ENCODE assay signal across 1 cellular context in the genomic region with DNA sequence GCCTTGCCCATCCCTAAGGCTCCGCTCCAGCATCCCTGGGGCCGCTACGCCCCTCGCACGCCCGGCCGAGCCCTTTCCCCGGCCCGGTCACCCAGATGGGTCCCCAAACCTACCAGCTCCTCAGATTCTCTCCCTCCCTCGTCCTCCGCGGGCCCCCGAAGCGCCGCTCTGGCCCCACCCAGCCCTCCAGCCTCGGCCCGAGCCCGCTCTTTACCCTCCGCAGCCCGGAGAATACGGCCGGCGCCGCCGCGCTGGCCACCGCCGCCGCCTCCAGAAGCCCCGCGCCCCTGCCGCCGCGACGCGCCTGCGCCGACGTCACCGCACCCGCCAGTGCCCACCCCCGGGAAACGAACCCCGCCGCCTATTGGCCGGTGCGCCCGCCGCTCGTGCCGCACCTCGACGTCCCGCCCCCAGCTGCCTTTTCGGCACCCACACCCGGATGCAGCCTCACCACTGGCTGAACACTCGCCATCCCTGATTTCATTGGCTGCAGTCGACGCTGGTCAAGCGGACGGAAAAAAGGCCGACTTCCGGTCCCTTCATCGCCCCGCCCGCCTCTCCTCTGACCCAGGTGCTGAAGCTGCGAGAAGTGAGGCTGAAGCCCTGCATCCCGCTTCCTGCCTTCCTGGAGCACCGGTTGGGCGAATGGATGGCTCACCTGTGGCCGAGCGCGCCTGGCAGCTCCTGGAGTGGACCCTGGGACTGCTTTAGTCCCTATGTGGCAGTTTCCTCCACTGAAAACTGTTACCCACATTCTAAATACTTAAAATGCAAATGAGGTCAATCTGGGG.
TF ChIP-seq lines count a peak whose summit lies in the region.

A gene (minus strand): TSS at position 292 of the 791 bp plus-strand sequence. CDS start 1,364 bp downstream, outside the sequence.

TF ChIP-seq in K562, 482 proteins besides CTCF, POLR2A, EP300 and RAD21 (continued from another document and continues in another):
- TF ChIP-seq, protein P1, sequence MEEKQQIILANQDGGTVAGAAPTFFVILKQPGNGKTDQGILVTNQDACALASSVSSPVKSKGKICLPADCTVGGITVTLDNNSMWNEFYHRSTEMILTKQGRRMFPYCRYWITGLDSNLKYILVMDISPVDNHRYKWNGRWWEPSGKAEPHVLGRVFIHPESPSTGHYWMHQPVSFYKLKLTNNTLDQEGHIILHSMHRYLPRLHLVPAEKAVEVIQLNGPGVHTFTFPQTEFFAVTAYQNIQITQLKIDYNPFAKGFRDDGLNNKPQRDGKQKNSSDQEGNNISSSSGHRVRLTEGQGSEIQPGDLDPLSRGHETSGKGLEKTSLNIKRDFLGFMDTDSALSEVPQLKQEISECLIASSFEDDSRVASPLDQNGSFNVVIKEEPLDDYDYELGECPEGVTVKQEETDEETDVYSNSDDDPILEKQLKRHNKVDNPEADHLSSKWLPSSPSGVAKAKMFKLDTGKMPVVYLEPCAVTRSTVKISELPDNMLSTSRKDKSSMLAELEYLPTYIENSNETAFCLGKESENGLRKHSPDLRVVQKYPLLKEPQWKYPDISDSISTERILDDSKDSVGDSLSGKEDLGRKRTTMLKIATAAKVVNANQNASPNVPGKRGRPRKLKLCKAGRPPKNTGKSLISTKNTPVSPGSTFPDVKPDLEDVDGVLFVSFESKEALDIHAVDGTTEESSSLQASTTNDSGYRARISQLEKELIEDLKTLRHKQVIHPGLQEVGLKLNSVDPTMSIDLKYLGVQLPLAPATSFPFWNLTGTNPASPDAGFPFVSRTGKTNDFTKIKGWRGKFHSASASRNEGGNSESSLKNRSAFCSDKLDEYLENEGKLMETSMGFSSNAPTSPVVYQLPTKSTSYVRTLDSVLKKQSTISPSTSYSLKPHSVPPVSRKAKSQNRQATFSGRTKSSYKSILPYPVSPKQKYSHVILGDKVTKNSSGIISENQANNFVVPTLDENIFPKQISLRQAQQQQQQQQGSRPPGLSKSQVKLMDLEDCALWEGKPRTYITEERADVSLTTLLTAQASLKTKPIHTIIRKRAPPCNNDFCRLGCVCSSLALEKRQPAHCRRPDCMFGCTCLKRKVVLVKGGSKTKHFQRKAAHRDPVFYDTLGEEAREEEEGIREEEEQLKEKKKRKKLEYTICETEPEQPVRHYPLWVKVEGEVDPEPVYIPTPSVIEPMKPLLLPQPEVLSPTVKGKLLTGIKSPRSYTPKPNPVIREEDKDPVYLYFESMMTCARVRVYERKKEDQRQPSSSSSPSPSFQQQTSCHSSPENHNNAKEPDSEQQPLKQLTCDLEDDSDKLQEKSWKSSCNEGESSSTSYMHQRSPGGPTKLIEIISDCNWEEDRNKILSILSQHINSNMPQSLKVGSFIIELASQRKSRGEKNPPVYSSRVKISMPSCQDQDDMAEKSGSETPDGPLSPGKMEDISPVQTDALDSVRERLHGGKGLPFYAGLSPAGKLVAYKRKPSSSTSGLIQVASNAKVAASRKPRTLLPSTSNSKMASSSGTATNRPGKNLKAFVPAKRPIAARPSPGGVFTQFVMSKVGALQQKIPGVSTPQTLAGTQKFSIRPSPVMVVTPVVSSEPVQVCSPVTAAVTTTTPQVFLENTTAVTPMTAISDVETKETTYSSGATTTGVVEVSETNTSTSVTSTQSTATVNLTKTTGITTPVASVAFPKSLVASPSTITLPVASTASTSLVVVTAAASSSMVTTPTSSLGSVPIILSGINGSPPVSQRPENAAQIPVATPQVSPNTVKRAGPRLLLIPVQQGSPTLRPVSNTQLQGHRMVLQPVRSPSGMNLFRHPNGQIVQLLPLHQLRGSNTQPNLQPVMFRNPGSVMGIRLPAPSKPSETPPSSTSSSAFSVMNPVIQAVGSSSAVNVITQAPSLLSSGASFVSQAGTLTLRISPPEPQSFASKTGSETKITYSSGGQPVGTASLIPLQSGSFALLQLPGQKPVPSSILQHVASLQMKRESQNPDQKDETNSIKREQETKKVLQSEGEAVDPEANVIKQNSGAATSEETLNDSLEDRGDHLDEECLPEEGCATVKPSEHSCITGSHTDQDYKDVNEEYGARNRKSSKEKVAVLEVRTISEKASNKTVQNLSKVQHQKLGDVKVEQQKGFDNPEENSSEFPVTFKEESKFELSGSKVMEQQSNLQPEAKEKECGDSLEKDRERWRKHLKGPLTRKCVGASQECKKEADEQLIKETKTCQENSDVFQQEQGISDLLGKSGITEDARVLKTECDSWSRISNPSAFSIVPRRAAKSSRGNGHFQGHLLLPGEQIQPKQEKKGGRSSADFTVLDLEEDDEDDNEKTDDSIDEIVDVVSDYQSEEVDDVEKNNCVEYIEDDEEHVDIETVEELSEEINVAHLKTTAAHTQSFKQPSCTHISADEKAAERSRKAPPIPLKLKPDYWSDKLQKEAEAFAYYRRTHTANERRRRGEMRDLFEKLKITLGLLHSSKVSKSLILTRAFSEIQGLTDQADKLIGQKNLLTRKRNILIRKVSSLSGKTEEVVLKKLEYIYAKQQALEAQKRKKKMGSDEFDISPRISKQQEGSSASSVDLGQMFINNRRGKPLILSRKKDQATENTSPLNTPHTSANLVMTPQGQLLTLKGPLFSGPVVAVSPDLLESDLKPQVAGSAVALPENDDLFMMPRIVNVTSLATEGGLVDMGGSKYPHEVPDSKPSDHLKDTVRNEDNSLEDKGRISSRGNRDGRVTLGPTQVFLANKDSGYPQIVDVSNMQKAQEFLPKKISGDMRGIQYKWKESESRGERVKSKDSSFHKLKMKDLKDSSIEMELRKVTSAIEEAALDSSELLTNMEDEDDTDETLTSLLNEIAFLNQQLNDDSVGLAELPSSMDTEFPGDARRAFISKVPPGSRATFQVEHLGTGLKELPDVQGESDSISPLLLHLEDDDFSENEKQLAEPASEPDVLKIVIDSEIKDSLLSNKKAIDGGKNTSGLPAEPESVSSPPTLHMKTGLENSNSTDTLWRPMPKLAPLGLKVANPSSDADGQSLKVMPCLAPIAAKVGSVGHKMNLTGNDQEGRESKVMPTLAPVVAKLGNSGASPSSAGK (IDR thresholded peaks at IDR 0.05): no peak
- no peak for TF ChIP-seq DACH1 (IDR thresholded peaks at IDR 0.05; ENCODE audit: partially characterized antibody)
- TF ChIP-seq, protein P2, sequence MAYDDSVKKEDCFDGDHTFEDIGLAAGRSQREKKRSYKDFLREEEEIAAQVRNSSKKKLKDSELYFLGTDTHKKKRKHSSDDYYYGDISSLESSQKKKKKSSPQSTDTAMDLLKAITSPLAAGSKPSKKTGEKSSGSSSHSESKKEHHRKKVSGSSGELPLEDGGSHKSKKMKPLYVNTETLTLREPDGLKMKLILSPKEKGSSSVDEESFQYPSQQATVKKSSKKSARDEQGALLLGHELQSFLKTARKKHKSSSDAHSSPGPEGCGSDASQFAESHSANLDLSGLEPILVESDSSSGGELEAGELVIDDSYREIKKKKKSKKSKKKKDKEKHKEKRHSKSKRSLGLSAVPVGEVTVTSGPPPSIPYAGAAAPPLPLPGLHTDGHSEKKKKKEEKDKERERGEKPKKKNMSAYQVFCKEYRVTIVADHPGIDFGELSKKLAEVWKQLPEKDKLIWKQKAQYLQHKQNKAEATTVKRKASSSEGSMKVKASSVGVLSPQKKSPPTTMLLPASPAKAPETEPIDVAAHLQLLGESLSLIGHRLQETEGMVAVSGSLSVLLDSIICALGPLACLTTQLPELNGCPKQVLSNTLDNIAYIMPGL (CRISPR knock-in tag; IDR thresholded peaks at IDR 0.05): peak; percentile 82; the same call in 1 of the 2 replicates
- TF ChIP-seq CREM (IDR thresholded peaks at IDR 0.05; ENCODE audit: low read depth): peak; percentile 95
- TF ChIP-seq, protein P3, sequence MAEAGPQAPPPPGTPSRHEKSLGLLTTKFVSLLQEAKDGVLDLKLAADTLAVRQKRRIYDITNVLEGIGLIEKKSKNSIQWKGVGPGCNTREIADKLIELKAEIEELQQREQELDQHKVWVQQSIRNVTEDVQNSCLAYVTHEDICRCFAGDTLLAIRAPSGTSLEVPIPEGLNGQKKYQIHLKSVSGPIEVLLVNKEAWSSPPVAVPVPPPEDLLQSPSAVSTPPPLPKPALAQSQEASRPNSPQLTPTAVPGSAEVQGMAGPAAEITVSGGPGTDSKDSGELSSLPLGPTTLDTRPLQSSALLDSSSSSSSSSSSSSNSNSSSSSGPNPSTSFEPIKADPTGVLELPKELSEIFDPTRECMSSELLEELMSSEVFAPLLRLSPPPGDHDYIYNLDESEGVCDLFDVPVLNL (CRISPR knock-in tag; IDR thresholded peaks at IDR 0.05; ENCODE audit: low read depth): no peak
- no peak for TF ChIP-seq TBL1XR1 (IDR thresholded peaks at IDR 0.05; ENCODE audit: low read length in 2 of 2)
- no peak for TF ChIP-seq CAMTA2 (CRISPR knock-in tag; conservative IDR thresholded peaks at IDR 0.05)
- TF ChIP-seq, protein P4, sequence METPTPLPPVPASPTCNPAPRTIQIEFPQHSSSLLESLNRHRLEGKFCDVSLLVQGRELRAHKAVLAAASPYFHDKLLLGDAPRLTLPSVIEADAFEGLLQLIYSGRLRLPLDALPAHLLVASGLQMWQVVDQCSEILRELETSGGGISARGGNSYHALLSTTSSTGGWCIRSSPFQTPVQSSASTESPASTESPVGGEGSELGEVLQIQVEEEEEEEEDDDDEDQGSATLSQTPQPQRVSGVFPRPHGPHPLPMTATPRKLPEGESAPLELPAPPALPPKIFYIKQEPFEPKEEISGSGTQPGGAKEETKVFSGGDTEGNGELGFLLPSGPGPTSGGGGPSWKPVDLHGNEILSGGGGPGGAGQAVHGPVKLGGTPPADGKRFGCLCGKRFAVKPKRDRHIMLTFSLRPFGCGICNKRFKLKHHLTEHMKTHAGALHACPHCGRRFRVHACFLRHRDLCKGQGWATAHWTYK (CRISPR knock-in tag; IDR thresholded peaks at IDR 0.05): 0 out of 2 replicates have a peak, but pooled peaks have one; percentile 40
- TF ChIP-seq TCFL5 (CRISPR knock-in tag; conservative IDR thresholded peaks at IDR 0.05): no peak
- TF ChIP-seq SNRNP70 (optimal IDR thresholded peaks at IDR 0.05; ENCODE audit: low read depth, low read length): no peak
- TF ChIP-seq SP2 (IDR thresholded peaks at IDR 0.05; ENCODE audit: extremely low read depth, low read depth, low read length, poor library complexity, severe bottlenecking): peak; percentile 90
- no peak for TF ChIP-seq ARNT (IDR thresholded peaks at IDR 0.05)
- no peak for TF ChIP-seq ARHGAP35 (IDR thresholded peaks at IDR 0.05; ENCODE audit: partially characterized antibody)
- TF ChIP-seq NFYB (IDR thresholded peaks at IDR 0.05; ENCODE audit: extremely low read depth, insufficient read length): peak; percentile 75
- TF ChIP-seq, protein P5, sequence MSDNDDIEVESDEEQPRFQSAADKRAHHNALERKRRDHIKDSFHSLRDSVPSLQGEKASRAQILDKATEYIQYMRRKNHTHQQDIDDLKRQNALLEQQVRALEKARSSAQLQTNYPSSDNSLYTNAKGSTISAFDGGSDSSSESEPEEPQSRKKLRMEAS (CRISPR knock-in tag; IDR thresholded peaks at IDR 0.05): no peak; the same call in 1 of the 2 replicates
- TF ChIP-seq CTBP1 (IDR thresholded peaks at IDR 0.05; ENCODE audit: borderline replicate concordance): peak; percentile 82
- TF ChIP-seq, protein P6, sequence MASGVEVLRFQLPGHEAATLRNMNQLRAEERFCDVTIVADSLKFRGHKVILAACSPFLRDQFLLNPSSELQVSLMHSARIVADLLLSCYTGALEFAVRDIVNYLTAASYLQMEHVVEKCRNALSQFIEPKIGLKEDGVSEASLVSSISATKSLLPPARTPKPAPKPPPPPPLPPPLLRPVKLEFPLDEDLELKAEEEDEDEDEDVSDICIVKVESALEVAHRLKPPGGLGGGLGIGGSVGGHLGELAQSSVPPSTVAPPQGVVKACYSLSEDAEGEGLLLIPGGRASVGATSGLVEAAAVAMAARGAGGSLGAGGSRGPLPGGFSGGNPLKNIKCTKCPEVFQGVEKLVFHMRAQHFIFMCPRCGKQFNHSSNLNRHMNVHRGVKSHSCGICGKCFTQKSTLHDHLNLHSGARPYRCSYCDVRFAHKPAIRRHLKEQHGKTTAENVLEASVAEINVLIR (CRISPR knock-in tag; IDR thresholded peaks at IDR 0.05): peak; percentile 51; the same call in 1 of the 2 replicates
- TF ChIP-seq POLR2B (IDR thresholded peaks at IDR 0.05; ENCODE audit: low read depth, partially characterized antibody): peak; percentile 51
- no peak for TF ChIP-seq ZNF830 (CRISPR knock-in tag; IDR thresholded peaks at IDR 0.05)
- peak; percentile 87 for TF ChIP-seq CHD2 (IDR thresholded peaks at IDR 0.05; ENCODE audit: low read depth, low read length)
- peak in 1 of 2 experiments; percentile 35; a peak in 1 of 4 replicates for TF ChIP-seq SIN3A (IDR thresholded peaks at IDR 0.05; ENCODE audit: borderline replicate concordance in 2 of 2, control insufficient read depth in 1 of 2, low read depth in 2 of 2, low read length in 2 of 2)
- TF ChIP-seq NR2F6 (CRISPR knock-in tag; IDR thresholded peaks at IDR 0.05): 0 out of 2 replicates have a peak, but pooled peaks have one; percentile 42
- no peak for TF ChIP-seq FOXA1 (IDR thresholded peaks at IDR 0.05; ENCODE audit: borderline replicate concordance)
- peak; percentile 17; the same call in 1 of the 2 replicates for TF ChIP-seq ZC3H11A (IDR thresholded peaks at IDR 0.05; ENCODE audit: low read depth, low read length)
- no peak for TF ChIP-seq IRF2 (CRISPR knock-in tag; IDR thresholded peaks at IDR 0.05)
- no peak for TF ChIP-seq ERF (CRISPR knock-in tag; IDR thresholded peaks at IDR 0.05)
- TF ChIP-seq CBFA2T3 (IDR thresholded peaks at IDR 0.05): no peak
- TF ChIP-seq GABPB1 (CRISPR knock-in tag; IDR thresholded peaks at IDR 0.05): peak; percentile 98
- TF ChIP-seq SRF (CRISPR knock-in tag; IDR thresholded peaks at IDR 0.05): 0 out of 4 replicates have a peak, but pooled peaks of 1 of the 2 experiments have one; percentile 58
- peak; percentile 50; the same call in 1 of the 2 replicates for TF ChIP-seq ZNF263 (CRISPR knock-in tag; IDR thresholded peaks at IDR 0.05; ENCODE audit: borderline replicate concordance)
- TF ChIP-seq C11orf30 (IDR thresholded peaks at IDR 0.05; ENCODE audit: low read depth): no peak; the same call in 1 of the 2 replicates
- peak; percentile 23 for TF ChIP-seq SAP30 (IDR thresholded peaks at IDR 0.05; ENCODE audit: borderline replicate concordance, insufficient read depth, low read depth, low read length, poor library complexity, severe bottlenecking)
- TF ChIP-seq, protein P7, sequence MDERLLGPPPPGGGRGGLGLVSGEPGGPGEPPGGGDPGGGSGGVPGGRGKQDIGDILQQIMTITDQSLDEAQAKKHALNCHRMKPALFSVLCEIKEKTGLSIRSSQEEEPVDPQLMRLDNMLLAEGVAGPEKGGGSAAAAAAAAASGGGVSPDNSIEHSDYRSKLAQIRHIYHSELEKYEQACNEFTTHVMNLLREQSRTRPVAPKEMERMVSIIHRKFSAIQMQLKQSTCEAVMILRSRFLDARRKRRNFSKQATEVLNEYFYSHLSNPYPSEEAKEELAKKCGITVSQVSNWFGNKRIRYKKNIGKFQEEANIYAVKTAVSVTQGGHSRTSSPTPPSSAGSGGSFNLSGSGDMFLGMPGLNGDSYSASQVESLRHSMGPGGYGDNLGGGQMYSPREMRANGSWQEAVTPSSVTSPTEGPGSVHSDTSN (CRISPR knock-in tag; IDR thresholded peaks at IDR 0.05; ENCODE audit: low read depth): peak; percentile 90
- TF ChIP-seq, protein P7 (tag; conservative IDR thresholded peaks at IDR 0.05; ENCODE audit: low read depth): peak; percentile 97
- no peak for TF ChIP-seq CHD4 (IDR thresholded peaks at IDR 0.05; ENCODE audit: insufficient read depth, insufficient replicate concordance, low read depth, low read length, poor library complexity, severe bottlenecking)
- peak; percentile 95 for TF ChIP-seq MBD2 (IDR thresholded peaks at IDR 0.05; ENCODE audit: borderline replicate concordance, low read depth)
